ENCODE assay signal across 10 cellular contexts in the genomic region with DNA sequence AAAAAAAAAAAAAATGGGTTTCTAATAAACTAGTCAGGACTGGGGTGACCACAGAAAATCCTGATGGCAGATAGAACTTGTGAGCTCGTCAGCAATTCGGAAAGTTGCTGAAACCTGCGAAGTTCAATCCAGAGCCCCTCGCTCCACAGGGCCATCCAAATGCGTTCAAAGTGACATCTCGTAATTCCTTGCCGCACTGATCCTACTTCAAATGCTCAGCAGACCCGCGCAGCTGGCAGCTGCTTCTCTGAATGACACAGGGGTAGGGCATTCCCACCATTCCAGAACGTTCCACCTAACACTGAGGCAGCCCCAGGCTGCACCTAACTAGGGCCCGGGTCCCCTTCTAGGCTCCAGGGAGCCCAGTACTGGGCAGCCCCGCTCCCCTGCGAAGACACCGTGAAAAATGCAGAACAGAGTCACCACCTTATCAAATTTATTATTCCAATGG. TPM values are rescaled to one million over a fixed set of nuclear protein-coding genes. Genes with fewer than 3 reads are reported as not detected.
DNase-seq lines count a peak whose midpoint lies in the region; ATAC-seq and TF ChIP-seq lines count a peak whose summit lies in the region.
"Had no signal": no experiment of that assay in that cellular context is flagged by ENCODE, and none has a peak within 500 bp of the region (broad histone marks: within the 10 kb centered on the region; RNA-seq: fewer than 3 reads in every experiment).

No MANE protein-coding gene starts in this region.

- H3K36me3 Mint-ChIP-seq in natural killer cell = no peaks in the 10 kb centered on the region
- H3K36me3 Mint-ChIP-seq in natural killer cell treated with Interleukin-12 subunit alpha and Interleukin-12 subunit beta and Interleukin-15 and Interleukin-18, amount 100 ng/mL, for 72 hours = peaks cover 4% of the 10 kb centered on the region
- peaks cover 51% of the 10 kb centered on the region for H3K36me3 Mint-ChIP-seq in activated naive CD8-positive, alpha-beta T cell treated with anti-CD3 and anti-CD28 coated beads, Interleukin-2, amount 50 U/mL, for 24 hours (ENCODE audit: low read depth)

- H3K27me3 ChIP-seq in subcutaneous abdominal adipose tissue (ENCODE audit: control insufficient read depth in 5 of 5, insufficient read depth in 4 of 5, low read length in 5 of 5) = no peaks in the 10 kb centered on the region

- H3K27ac ChIP-seq in subcutaneous abdominal adipose tissue (ENCODE audit: low read depth, low read length) = peak overlapping the region; percentile 54

- H3K4me1 Mint-ChIP-seq in natural killer cell = peaks cover 0 to 8% of the 10 kb centered on the region in 2 donors
- peaks cover 7 to 10% of the 10 kb centered on the region in 2 donors for H3K4me1 Mint-ChIP-seq in natural killer cell treated with Interleukin-12 subunit alpha and Interleukin-12 subunit beta and Interleukin-15 and Interleukin-18, amount 100 ng/mL, for 72 hours (ENCODE audit: low read depth in 2 of 2)
- H3K4me1 Mint-ChIP-seq in activated naive CD8-positive, alpha-beta T cell treated with anti-CD3 and anti-CD28 coated beads, Interleukin-2, amount 50 U/mL, for 24 hours = peaks cover 24% of the 10 kb centered on the region

- H3K27me3 Mint-ChIP-seq in natural killer cell (ENCODE audit: low read depth in 2 of 2) = no peaks in the 10 kb centered on the region
- H3K27me3 Mint-ChIP-seq in natural killer cell treated with Interleukin-12 subunit alpha and Interleukin-12 subunit beta and Interleukin-15 and Interleukin-18, amount 100 ng/mL, for 72 hours = no peaks in the 10 kb centered on the region
- no peaks in the 10 kb centered on the region for H3K27me3 Mint-ChIP-seq in activated naive CD8-positive, alpha-beta T cell treated with anti-CD3 and anti-CD28 coated beads, Interleukin-2, amount 50 U/mL, for 24 hours
- H3K27me3 Mint-ChIP-seq: naive B cell had no signal

- peaks cover 0 to 6% (median 3%) of the 10 kb centered on the region in 5 donors for H3K4me1 ChIP-seq in subcutaneous abdominal adipose tissue (ENCODE audit: control insufficient read depth in 5 of 5, insufficient read depth in 5 of 5, low read length in 5 of 5)

- peak overlapping the region; percentile 46 to 54 for H3K27ac Mint-ChIP-seq in natural killer cell
- H3K27ac Mint-ChIP-seq in natural killer cell treated with Interleukin-12 subunit alpha and Interleukin-12 subunit beta and Interleukin-15 and Interleukin-18, amount 100 ng/mL, for 72 hours = no peak overlapping the region
- H3K27ac Mint-ChIP-seq in activated naive CD8-positive, alpha-beta T cell treated with anti-CD3 and anti-CD28 coated beads, Interleukin-2, amount 50 U/mL, for 24 hours = peak overlapping the region; percentile 70

- H3K4me3 ChIP-seq in subcutaneous abdominal adipose tissue (ENCODE audit: low read depth in 1 of 5, low read length in 5 of 5) = no peak overlapping the region

- DNase-seq in natural killer cell (no peak), NCI-H2029 (lab: John Stamatoyannopoulos, UW) (no peak), NCI-H748 treated with DMSO at 0.1 percent for 48 hours (lab: John Stamatoyannopoulos, UW) (no peak)
- no peak for DNase-seq in natural killer cell treated with Interleukin-12 subunit alpha and Interleukin-12 subunit beta and Interleukin-15 and Interleukin-18, amount 100 ng/mL, for 72 hours (ENCODE audit: low spot score)
- DNase-seq in activated naive CD8-positive, alpha-beta T cell treated with anti-CD3 and anti-CD28 coated beads, Interleukin-2, amount 50 U/mL, for 24 hours = no peak
- DNase-seq: C1 segment of cervical spinal cord, naive B cell, NCI-H2081 had no signal

- no peaks in the 10 kb centered on the region for H3K9me3 Mint-ChIP-seq in natural killer cell
- H3K9me3 Mint-ChIP-seq in natural killer cell treated with Interleukin-12 subunit alpha and Interleukin-12 subunit beta and Interleukin-15 and Interleukin-18, amount 100 ng/mL, for 72 hours = no peaks in the 10 kb centered on the region
- H3K9me3 Mint-ChIP-seq in activated naive CD8-positive, alpha-beta T cell treated with anti-CD3 and anti-CD28 coated beads, Interleukin-2, amount 50 U/mL, for 24 hours = no peaks in the 10 kb centered on the region
- H3K9me3 Mint-ChIP-seq: naive B cell had no signal

- ATAC-seq in natural killer cell = no peak
- ATAC-seq in natural killer cell treated with Interleukin-12 subunit alpha and Interleukin-12 subunit beta and Interleukin-15 and Interleukin-18, amount 100 ng/mL, for 72 hours = no peak
- ATAC-seq in activated naive CD8-positive, alpha-beta T cell treated with anti-CD3 and anti-CD28 coated beads, Interleukin-2, amount 50 U/mL, for 24 hours = no peak

- H3K9ac ChIP-seq in subcutaneous abdominal adipose tissue (ENCODE audit: low read length in 5 of 5) = no peak overlapping the region

- peaks cover 0 to 57% (median 50%) of the 10 kb centered on the region in 5 donors for H3K36me3 ChIP-seq in subcutaneous abdominal adipose tissue (ENCODE audit: control insufficient read depth in 5 of 5, insufficient read depth in 5 of 5, low read length in 5 of 5)

- no peak overlapping the region for H3K4me3 Mint-ChIP-seq in natural killer cell
- H3K4me3 Mint-ChIP-seq in natural killer cell treated with Interleukin-12 subunit alpha and Interleukin-12 subunit beta and Interleukin-15 and Interleukin-18, amount 100 ng/mL, for 72 hours = no peak overlapping the region
- H3K4me3 Mint-ChIP-seq in activated naive CD8-positive, alpha-beta T cell treated with anti-CD3 and anti-CD28 coated beads, Interleukin-2, amount 50 U/mL, for 24 hours = no peak overlapping the region

- H3K9me3 ChIP-seq in subcutaneous abdominal adipose tissue (ENCODE audit: control insufficient read depth in 5 of 5, low read length in 5 of 5) = no peaks in the 10 kb centered on the region

- TF ChIP-seq CTCF in natural killer cell (IDR thresholded peaks at IDR 0.05) = no peak

- intact Hi-C loops in natural killer cell (cut with micrococcal nuclease) = no loop called here

RNA-seq across cellular contexts. Expression of a gene that starts 4.8 kb away (rescaled TPM):
- total RNA-seq in natural killer cell = 10 to 100 TPM; 54.3 to 66.4 (median 58.1) TPM
- total RNA-seq in natural killer cell treated with Interleukin-12 subunit alpha and Interleukin-12 subunit beta and Interleukin-15 and Interleukin-18, amount 100 ng/mL, for 72 hours = 10 to 100 TPM; 48.1 to 54.5 TPM

RNA-seq across cellular contexts. Expression of a gene that starts 9.6 kb away (rescaled TPM):
- total RNA-seq in natural killer cell = 1,000 to 10,000 TPM; 1,302 to 1,442 (median 1,437) TPM
- 1,000 to 10,000 TPM; 1,877 to 2,672 TPM for total RNA-seq in natural killer cell treated with Interleukin-12 subunit alpha and Interleukin-12 subunit beta and Interleukin-15 and Interleukin-18, amount 100 ng/mL, for 72 hours

RNA-seq across cellular contexts. Expression of a gene that starts 31.9 kb away (rescaled TPM):
- 10 to 100 TPM; 25.4 to 39.4 (median 26.8) TPM for total RNA-seq in natural killer cell
- total RNA-seq in natural killer cell treated with Interleukin-12 subunit alpha and Interleukin-12 subunit beta and Interleukin-15 and Interleukin-18, amount 100 ng/mL, for 72 hours = 10 to 100 TPM; 39.4 to 58.6 TPM

RNA-seq across cellular contexts. Expression of a gene that starts 42.8 kb away (rescaled TPM):
- not detected for total RNA-seq in natural killer cell
- not detected for total RNA-seq in natural killer cell treated with Interleukin-12 subunit alpha and Interleukin-12 subunit beta and Interleukin-15 and Interleukin-18, amount 100 ng/mL, for 72 hours
- total RNA-seq: fibroblast of lung had no signal

Comparison
In these comparisons a context has a peak if more than half of its experiments do, and no peak if none do; other contexts are left out.
1. H3K27ac Mint-ChIP-seq: peak in natural killer cell (2 of 2) and activated naive CD8-positive, alpha-beta T cell treated with anti-CD3 and anti-CD28 coated beads, Interleukin-2, amount 50 U/mL, for 24 hours (single experiment); none in natural killer cell treated with Interleukin-12 subunit alpha and Interleukin-12 subunit beta and Interleukin-15 and Interleukin-18, amount 100 ng/mL, for 72 hours (0 of 2).